In genomic region chr22:26485013-26485412, GRCh38 we compare ENCODE assay signal across 11 cellular contexts. TPM values are rescaled to one million over a fixed set of nuclear protein-coding genes. Genes with fewer than 3 reads are reported as not detected.
DNase-seq lines count a peak whose midpoint lies in the region; ATAC-seq, FAIRE-seq and TF ChIP-seq lines count a peak whose summit lies in the region.
"Had no signal": no experiment of that assay in that cellular context is flagged by ENCODE, and none has a peak within 500 bp of the region (broad histone marks: within the 10 kb centered on the region; RNA-seq: fewer than 3 reads in every experiment).

No MANE protein-coding gene starts in this region.

- H3K9ac ChIP-seq in mesenchymal stem cell (ENCODE audit: low read length) = peak overlapping the region; percentile 98

- no peak for FAIRE-seq in A549 (lab: Jason Lieb, UNC)

- H3K36me3 Mint-ChIP-seq in activated naive CD8-positive, alpha-beta T cell treated with anti-CD3 and anti-CD28 coated beads, Interleukin-2, amount 10 ng/mL, durations not matched to agents 7 days and 5 days = peaks cover 8% of the 10 kb centered on the region

- peaks cover 17% of the 10 kb centered on the region; the same call in 2 of the 3 replicates for H3K4me1 ChIP-seq in A549
- H3K4me1 ChIP-seq in HEK293 (ENCODE audit: control insufficient read depth, insufficient read depth, low read length) = peaks cover 4% of the 10 kb centered on the region; the same call in 1 of the 2 replicates
- H3K4me1 ChIP-seq in mesenchymal stem cell (ENCODE audit: control insufficient read depth, insufficient read depth, low read depth, low read length) = peaks cover 11% of the 10 kb centered on the region
- peaks cover 4% of the 10 kb centered on the region for H3K4me1 ChIP-seq in right cardiac atrium (ENCODE audit: control insufficient read depth, insufficient read depth, low read length)

- TF ChIP-seq RAD21 in A549 (conservative IDR thresholded peaks at IDR 0.05 in 1 of 2, IDR thresholded peaks at IDR 0.05 in 1 of 2) = no peak

- peak overlapping the region; percentile 86 for H3K4me3 Mint-ChIP-seq in activated naive CD8-positive, alpha-beta T cell treated with anti-CD3 and anti-CD28 coated beads, Interleukin-2, amount 10 ng/mL, durations not matched to agents 7 days and 5 days

- POLR2A ChIA-PET in A549 (lab: Yijun Ruan, JAX) (interaction anchor here (1.0 to 2.2 kb wide), 2 partner anchors 9 to 27 kb away, joined by 4 to 8 read pairs; partner anchors contain the start of gene TFIP11), HEK293 (lab: Yijun Ruan, JAX) (interaction anchor here (1.1 kb wide), 1 partner anchor 27 kb away, joined by 3 read pairs; no protein-coding TSS in a partner anchor)
- POLR2A ChIA-PET in activated naive CD8-positive, alpha-beta T cell treated with anti-CD3 and anti-CD28 coated beads, Interleukin-2, amount 10 ng/mL, durations not matched to agents 7 days and 5 days (lab: Charles Lee) = interaction anchor here (0.7 to 2.3 kb wide), 8 partner anchors 11 to 187 kb away, joined by 3 to 24 read pairs (median 5); partner anchors contain the start of gene MIAT

- intact Hi-C loops in right cardiac atrium (cut with DNase I) = no loop called here

- peaks cover 32% of the 10 kb centered on the region for H3K79me1 ChIP-seq in mesenchymal stem cell (replicated peaks; ENCODE audit: low read length, poor library complexity, severe bottlenecking)

- H3K4me2 ChIP-seq in A549 (peak overlapping the region; percentile 94), mesenchymal stem cell (ENCODE audit: low read length, poor library complexity, severe bottlenecking) (no peak overlapping the region)

- ATAC-seq in A549 (no peak), HG03045 (IDR thresholded peaks at IDR 0.05; ENCODE audit: unreplicated experiment) (no peak), right cardiac atrium (no peak)
- ATAC-seq in activated naive CD8-positive, alpha-beta T cell treated with anti-CD3 and anti-CD28 coated beads, Interleukin-2, amount 10 ng/mL, durations not matched to agents 7 days and 5 days (ENCODE audit: low read depth) = no peak

- H3K4ac ChIP-seq in mesenchymal stem cell (ENCODE audit: low read depth in 1 of 2, low read length in 2 of 2) = no peak overlapping the region

- DNase-seq in A549 (ENCODE audit: low read depth in 1 of 2, low spot score in 1 of 2) (no peak), mesenchymal stem cell (peak; percentile 9), NK-92 (lab: John Stamatoyannopoulos, UW; ENCODE audit: unreplicated experiment) (no peak), ecto neural progenitor cell (ENCODE audit: low spot score) (no peak), right cardiac atrium (no peak)
- no peak for DNase-seq in activated naive CD8-positive, alpha-beta T cell treated with anti-CD3 and anti-CD28 coated beads, Interleukin-2, amount 10 ng/mL, durations not matched to agents 7 days and 5 days
- DNase-seq: amygdala; islet precursor cell; stimulated activated CD4-positive, alpha-beta T cell treated with anti-CD3 and anti-CD28 coated beads, Interleukin-2, amount 100 ng/mL, for 48 hours had no signal

- H3K27me3 ChIP-seq in mesenchymal stem cell (ENCODE audit: control insufficient read depth in 1 of 2, insufficient read depth in 1 of 2, low read length in 2 of 2) (no peaks in the 10 kb centered on the region), right cardiac atrium (ENCODE audit: control insufficient read depth, insufficient read depth) (no peaks in the 10 kb centered on the region)

- H2BK5ac ChIP-seq in mesenchymal stem cell (ENCODE audit: low read depth, low read length, poor library complexity, severe bottlenecking) = no peak overlapping the region

- H3K14ac ChIP-seq in mesenchymal stem cell (ENCODE audit: low read length in 2 of 2) = no peak overlapping the region

- no peaks in the 10 kb centered on the region for H3K27me3 Mint-ChIP-seq in activated naive CD8-positive, alpha-beta T cell treated with anti-CD3 and anti-CD28 coated beads, Interleukin-2, amount 10 ng/mL, durations not matched to agents 7 days and 5 days

- no peaks in the 10 kb centered on the region for H3K9me3 Mint-ChIP-seq in activated naive CD8-positive, alpha-beta T cell treated with anti-CD3 and anti-CD28 coated beads, Interleukin-2, amount 10 ng/mL, durations not matched to agents 7 days and 5 days

- no peak overlapping the region for H4K91ac ChIP-seq in mesenchymal stem cell (ENCODE audit: low read length)

- H3K9me3 ChIP-seq in A549 (no peaks in the 10 kb centered on the region), HEK293 (ENCODE audit: control insufficient read depth, insufficient read depth, low read depth, low read length) (no peaks in the 10 kb centered on the region), mesenchymal stem cell (ENCODE audit: control insufficient read depth, low read length) (no peaks in the 10 kb centered on the region), right cardiac atrium (ENCODE audit: control insufficient read depth, low read length) (no peaks in the 10 kb centered on the region)

- peak overlapping the region; percentile 84; the same call in 2 of the 3 replicates for H3K4me3 ChIP-seq in A549
- no peak overlapping the region for H3K4me3 ChIP-seq in HEK293 (ENCODE audit: low read depth, low read length)
- H3K4me3 ChIP-seq in mesenchymal stem cell (ENCODE audit: insufficient read depth in 1 of 2, low read depth in 1 of 2, low read length in 2 of 2) = peak overlapping the region in 1 of 2 experiments; percentile 87
- no peak overlapping the region for H3K4me3 ChIP-seq in right cardiac atrium (ENCODE audit: low read length)

- no peak overlapping the region for H2BK15ac ChIP-seq in mesenchymal stem cell (ENCODE audit: low read depth, poor library complexity, severe bottlenecking)

- WGBS in A549 (ENCODE audit: missing lambda C conversion rate) = 47% methylated on average over 7 of the region's 7 CpGs
- WGBS in mesenchymal stem cell = 91% methylated on average over 7 of the region's 7 CpGs
- WGBS in right cardiac atrium = 59% methylated on average over 7 of the region's 7 CpGs

- H4K8ac ChIP-seq in mesenchymal stem cell (ENCODE audit: low read length) = no peak overlapping the region

- no peak for TF ChIP-seq EP300 in A549 (IDR thresholded peaks at IDR 0.05)

- CTCF ChIA-PET in A549 (lab: Yijun Ruan, JAX) = interaction anchor here (1.0 to 1.6 kb wide), 2 partner anchors 24 to 137 kb away, joined by 3 to 4 read pairs; no protein-coding TSS in a partner anchor
- CTCF ChIA-PET in HEK293 (lab: Yijun Ruan, JAX) = interaction anchor here (1.6 to 2.0 kb wide), 2 partner anchors 16 to 18 kb away, joined by 4 to 6 read pairs; no protein-coding TSS in a partner anchor

- TF ChIP-seq POLR2A in A549 (IDR thresholded peaks at IDR 0.05; ENCODE audit: low read length) = no peak

- H2AK5ac ChIP-seq in mesenchymal stem cell (ENCODE audit: low read length, severe bottlenecking) = peak overlapping the region; percentile 53

- H2BK120ac ChIP-seq in mesenchymal stem cell (ENCODE audit: low read depth, low read length) = no peak overlapping the region

- peak overlapping the region; percentile 75 for H3K27ac Mint-ChIP-seq in activated naive CD8-positive, alpha-beta T cell treated with anti-CD3 and anti-CD28 coated beads, Interleukin-2, amount 10 ng/mL, durations not matched to agents 7 days and 5 days

- no peak for TF ChIP-seq CTCF in A549 (IDR thresholded peaks at IDR 0.05)
- TF ChIP-seq CTCF in HEK293 (tag by site-specific recombination; IDR thresholded peaks at IDR 0.05) = no peak

- H3K18ac ChIP-seq in mesenchymal stem cell (ENCODE audit: low read depth in 1 of 2, low read length in 2 of 2) = no peak overlapping the region

- no peak overlapping the region for H3K23ac ChIP-seq in mesenchymal stem cell (ENCODE audit: low read length in 2 of 2)

- no peak overlapping the region for H2BK12ac ChIP-seq in mesenchymal stem cell (ENCODE audit: low read length in 2 of 2)

- H2AFZ ChIP-seq in mesenchymal stem cell (ENCODE audit: low read depth, low read length) = no peak overlapping the region

- peaks cover 10 to 58% of the 10 kb centered on the region in 2 experiments; a peak in 2 of 3 replicates for H3K36me3 ChIP-seq in HEK293 (ENCODE audit: control insufficient read depth in 2 of 2, insufficient read depth in 1 of 2, low read length in 2 of 2)
- peaks cover 9 to 39% of the 10 kb centered on the region in 2 experiments for H3K36me3 ChIP-seq in mesenchymal stem cell (ENCODE audit: control insufficient read depth in 1 of 2, insufficient read depth in 2 of 2, low read depth in 1 of 2, low read length in 2 of 2)

- no peak overlapping the region; a peak in 1 of 6 replicates for H3K27ac ChIP-seq in A549
- H3K27ac ChIP-seq in HEK293 (ENCODE audit: extremely low read depth, low read depth, low read length) = no peak overlapping the region
- no peak overlapping the region for H3K27ac ChIP-seq in mesenchymal stem cell (ENCODE audit: low read length, poor library complexity, severe bottlenecking)
- H3K27ac ChIP-seq in right cardiac atrium (ENCODE audit: low read length) = no peak overlapping the region

- peaks cover 42% of the 10 kb centered on the region for H3K4me1 Mint-ChIP-seq in activated naive CD8-positive, alpha-beta T cell treated with anti-CD3 and anti-CD28 coated beads, Interleukin-2, amount 10 ng/mL, durations not matched to agents 7 days and 5 days

RNA-seq across cellular contexts. Expression of gene SRRD, which starts 1.3 kb away (rescaled TPM):
- 36.4 and 38.4 TPM in 2 replicates for polyA plus RNA-seq in A549 (2011; rRNA removed)
- polyA plus RNA-seq in A549 (2012; cell fraction: cytosol; rRNA removed) = 12.5 and 13.6 TPM in 2 replicates
- 3.3 and 5.4 TPM in 2 replicates for polyA plus RNA-seq in A549 (2012; cell fraction: nucleus; rRNA removed)
- 13.1 to 14.2 TPM (median 14.1 TPM) in 3 replicates for polyA plus RNA-seq in A549 (2017; fragmentation: RNase III; extraction: RNeasy Plus Mini Kit Qiagen cat#74134 plus additional on column Dnase treatment)
- 14.3 and 15.1 TPM in 2 replicates for polyA minus RNA-seq in A549 (2011; rRNA and poly(A)+ RNA removed)
- total RNA-seq in activated naive CD8-positive, alpha-beta T cell treated with anti-CD3 and anti-CD28 coated beads, Interleukin-2, amount 10 ng/mL, durations not matched to agents 7 days and 5 days = 10 to 100 TPM; 18.9 to 19.2 TPM
- 8.4 TPM for polyA plus RNA-seq in mesenchymal stem cell (2013, experiment 1 of 2)
- polyA plus RNA-seq in mesenchymal stem cell (2013, experiment 2 of 2) = 9.2 TPM
- total RNA-seq in right cardiac atrium = 10 to 100 TPM; 20.4 to 25.8 (median 22.3) TPM
- 10.8 TPM for polyA plus RNA-seq in right cardiac atrium

RNA-seq across cellular contexts. Expression of gene HPS4, which starts 1.4 kb away (rescaled TPM):
- 25.7 and 30.2 TPM in 2 replicates for polyA plus RNA-seq in A549 (2011; rRNA removed)
- 13.8 and 16.7 TPM in 2 replicates for polyA plus RNA-seq in A549 (2012; cell fraction: cytosol; rRNA removed)
- polyA plus RNA-seq in A549 (2012; cell fraction: nucleus; rRNA removed) = 35.8 and 38.4 TPM in 2 replicates
- 10.8 to 12.7 TPM (median 11.8 TPM) in 3 replicates for polyA plus RNA-seq in A549 (2017; fragmentation: RNase III; extraction: RNeasy Plus Mini Kit Qiagen cat#74134 plus additional on column Dnase treatment)
- polyA minus RNA-seq in A549 (2011; rRNA and poly(A)+ RNA removed) = 20.1 and 33.3 TPM in 2 replicates
- total RNA-seq in activated naive CD8-positive, alpha-beta T cell treated with anti-CD3 and anti-CD28 coated beads, Interleukin-2, amount 10 ng/mL, durations not matched to agents 7 days and 5 days = 10 to 100 TPM; 42.6 to 48.2 TPM
- 16.9 TPM for polyA plus RNA-seq in mesenchymal stem cell (2013, experiment 1 of 2)
- 17.1 TPM for polyA plus RNA-seq in mesenchymal stem cell (2013, experiment 2 of 2)
- total RNA-seq in right cardiac atrium = 10 to 100 TPM; 11.4 to 14.0 (median 12.3) TPM
- polyA plus RNA-seq in right cardiac atrium = 7.4 TPM

RNA-seq across cellular contexts. Expression of gene TFIP11, which starts 27.3 kb away (rescaled TPM):
- polyA plus RNA-seq in A549 (2011; rRNA removed) (26.8 and 28.8 TPM in 2 replicates), A549 (2017; fragmentation: RNase III; extraction: RNeasy Plus Mini Kit Qiagen cat#74134 plus additional on column Dnase treatment) (18.5 to 21.1 TPM (median 20.7 TPM) in 3 replicates), right cardiac atrium (15.2 TPM)
- polyA plus RNA-seq in A549 (2012; cell fraction: cytosol; rRNA removed) = 16.2 and 19.4 TPM in 2 replicates
- 37.9 and 40.4 TPM in 2 replicates for polyA plus RNA-seq in A549 (2012; cell fraction: nucleus; rRNA removed)
- polyA minus RNA-seq in A549 (2011; rRNA and poly(A)+ RNA removed) = 35.0 and 35.2 TPM in 2 replicates
- total RNA-seq in activated naive CD8-positive, alpha-beta T cell treated with anti-CD3 and anti-CD28 coated beads, Interleukin-2, amount 10 ng/mL, durations not matched to agents 7 days and 5 days = 10 to 100 TPM; 64.6 to 67.9 TPM
- 17.0 TPM for polyA plus RNA-seq in mesenchymal stem cell (2013, experiment 1 of 2)
- 20.7 TPM for polyA plus RNA-seq in mesenchymal stem cell (2013, experiment 2 of 2)
- total RNA-seq in right cardiac atrium = 10 to 100 TPM; 19.8 to 28.7 (median 25.4) TPM

RNA-seq across cellular contexts. Expression of gene ASPHD2, which starts 56.0 kb away (rescaled TPM):
- polyA plus RNA-seq in A549 (2011; rRNA removed) (1.2 and 1.3 TPM in 2 replicates), A549 (2017; fragmentation: RNase III; extraction: RNeasy Plus Mini Kit Qiagen cat#74134 plus additional on column Dnase treatment) (0.72 to 0.92 TPM (median 0.84 TPM) in 3 replicates), right cardiac atrium (0.05 TPM)
- 1.0 and 1.6 TPM in 2 replicates for polyA plus RNA-seq in A549 (2012; cell fraction: cytosol; rRNA removed)
- polyA plus RNA-seq in A549 (2012; cell fraction: nucleus; rRNA removed) = 1.2 TPM in 2 replicates
- polyA minus RNA-seq in A549 (2011; rRNA and poly(A)+ RNA removed) = 1.5 TPM in 2 replicates
- total RNA-seq in activated naive CD8-positive, alpha-beta T cell treated with anti-CD3 and anti-CD28 coated beads, Interleukin-2, amount 10 ng/mL, durations not matched to agents 7 days and 5 days = 1 to 10 TPM; 9.0 to 9.3 TPM
- polyA plus RNA-seq in mesenchymal stem cell (2013, experiment 1 of 2) = 0.32 TPM
- polyA plus RNA-seq in mesenchymal stem cell (2013, experiment 2 of 2) = 0.26 TPM
- under 1 TPM; 0.08 to 0.50 (median 0.23) TPM for total RNA-seq in right cardiac atrium
